In the genomic region with DNA sequence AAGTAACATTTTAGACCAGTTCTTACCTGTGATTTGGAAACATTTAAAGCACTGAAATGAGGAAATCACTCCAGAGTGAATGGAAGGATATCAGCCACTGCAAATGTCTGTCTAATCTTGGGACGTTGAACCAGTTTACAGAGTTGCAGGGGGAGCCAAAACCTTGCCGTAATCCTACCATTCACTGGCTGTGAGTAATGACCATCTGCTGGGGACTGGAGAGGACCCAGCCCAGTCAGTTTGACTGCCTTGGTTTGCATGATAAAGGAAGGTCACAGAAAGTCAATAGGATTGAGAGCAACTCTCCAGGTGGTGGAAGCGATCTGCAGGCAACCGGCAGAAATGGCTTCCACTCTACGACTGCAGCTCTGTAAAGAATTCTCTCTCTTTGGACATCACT, we compare ENCODE assay signal across 1 cellular context.
TF ChIP-seq lines count a peak whose summit lies in the region.

No MANE protein-coding gene starts in this region.

TF ChIP-seq in HepG2, 621 proteins besides CTCF, POLR2A, EP300 and RAD21 (continued from another document and continues in another):
- TF ChIP-seq HDAC1 (CRISPR knock-in tag; IDR thresholded peaks at IDR 0.05) (peak; percentile 59; the same call in 1 of the 2 replicates), CHCHD3 (CRISPR knock-in tag; IDR thresholded peaks at IDR 0.05) (no peak), ZFP90 (CRISPR knock-in tag; IDR thresholded peaks at IDR 0.05; ENCODE audit: borderline replicate concordance) (no peak), ZNF878 (CRISPR knock-in tag; IDR thresholded peaks at IDR 0.05) (no peak), ZNF160 (CRISPR knock-in tag; IDR thresholded peaks at IDR 0.05) (no peak), ZNF407 (CRISPR knock-in tag; IDR thresholded peaks at IDR 0.05; ENCODE audit: not compliant biosample characterization) (no peak), TEF (CRISPR knock-in tag; IDR thresholded peaks at IDR 0.05) (no peak), ZNF280D (CRISPR knock-in tag; IDR thresholded peaks at IDR 0.05) (0 out of 2 replicates have a peak, but pooled peaks have one; percentile 40), ZBTB38 (CRISPR knock-in tag; IDR thresholded peaks at IDR 0.05) (peak; percentile 87), ZNF576 (CRISPR knock-in tag; IDR thresholded peaks at IDR 0.05) (no peak), SMAD9 (CRISPR knock-in tag; IDR thresholded peaks at IDR 0.05) (no peak), RBFOX2 (IDR thresholded peaks at IDR 0.05; ENCODE audit: low read depth, low read length) (no peak), ZFP82 (CRISPR knock-in tag; IDR thresholded peaks at IDR 0.05; ENCODE audit: borderline replicate concordance) (no peak), ZUFSP (CRISPR knock-in tag; IDR thresholded peaks at IDR 0.05; ENCODE audit: borderline replicate concordance) (no peak), PREB (CRISPR knock-in tag; IDR thresholded peaks at IDR 0.05) (no peak), FOXK1 (CRISPR knock-in tag; IDR thresholded peaks at IDR 0.05; ENCODE audit: borderline replicate concordance, low read depth) (peak; percentile 19; the same call in 1 of the 2 replicates), ZNF570 (CRISPR knock-in tag; IDR thresholded peaks at IDR 0.05; ENCODE audit: borderline replicate concordance) (no peak), GTF3A (CRISPR knock-in tag; conservative IDR thresholded peaks at IDR 0.05) (no peak), ZNF33A (CRISPR knock-in tag; IDR thresholded peaks at IDR 0.05; ENCODE audit: borderline replicate concordance) (no peak), FOXK2 (IDR thresholded peaks at IDR 0.05) (no peak), ZNF333 (CRISPR knock-in tag; IDR thresholded peaks at IDR 0.05; ENCODE audit: borderline replicate concordance) (no peak), HIC2 (CRISPR knock-in tag; IDR thresholded peaks at IDR 0.05; ENCODE audit: low read depth) (no peak), SKI (IDR thresholded peaks at IDR 0.05; ENCODE audit: partially characterized antibody) (no peak), ZSCAN20 (CRISPR knock-in tag; IDR thresholded peaks at IDR 0.05; ENCODE audit: borderline replicate concordance) (no peak), ZNF121 (CRISPR knock-in tag; IDR thresholded peaks at IDR 0.05) (no peak), CCAR2 (optimal IDR thresholded peaks at IDR 0.05; ENCODE audit: low read depth, low read length) (no peak), ZNF577 (CRISPR knock-in tag; IDR thresholded peaks at IDR 0.05; ENCODE audit: borderline replicate concordance, low read depth) (no peak), ZKSCAN8 (CRISPR knock-in tag; IDR thresholded peaks at IDR 0.05; ENCODE audit: borderline replicate concordance) (0 out of 2 replicates have a peak, but pooled peaks have one; percentile 38), HNF1B (CRISPR knock-in tag; IDR thresholded peaks at IDR 0.05) (0 out of 2 replicates have a peak, but pooled peaks have one; percentile 32), LCORL (IDR thresholded peaks at IDR 0.05) (no peak), LCORL (CRISPR knock-in tag; IDR thresholded peaks at IDR 0.05) (no peak), ELF3 (CRISPR knock-in tag; IDR thresholded peaks at IDR 0.05) (peak; percentile 22; the same call in 1 of the 2 replicates), EHMT2 (IDR thresholded peaks at IDR 0.05; ENCODE audit: borderline replicate concordance, low read depth, low read length) (peak; percentile 25; the same call in 1 of the 2 replicates), HNF4A (CRISPR knock-in tag; IDR thresholded peaks at IDR 0.05) (peak; percentile 25)
- TF ChIP-seq, protein P1, sequence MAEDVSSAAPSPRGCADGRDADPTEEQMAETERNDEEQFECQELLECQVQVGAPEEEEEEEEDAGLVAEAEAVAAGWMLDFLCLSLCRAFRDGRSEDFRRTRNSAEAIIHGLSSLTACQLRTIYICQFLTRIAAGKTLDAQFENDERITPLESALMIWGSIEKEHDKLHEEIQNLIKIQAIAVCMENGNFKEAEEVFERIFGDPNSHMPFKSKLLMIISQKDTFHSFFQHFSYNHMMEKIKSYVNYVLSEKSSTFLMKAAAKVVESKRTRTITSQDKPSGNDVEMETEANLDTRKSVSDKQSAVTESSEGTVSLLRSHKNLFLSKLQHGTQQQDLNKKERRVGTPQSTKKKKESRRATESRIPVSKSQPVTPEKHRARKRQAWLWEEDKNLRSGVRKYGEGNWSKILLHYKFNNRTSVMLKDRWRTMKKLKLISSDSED (CRISPR knock-in tag; IDR thresholded peaks at IDR 0.05) = no peak
- TF ChIP-seq, protein P2, sequence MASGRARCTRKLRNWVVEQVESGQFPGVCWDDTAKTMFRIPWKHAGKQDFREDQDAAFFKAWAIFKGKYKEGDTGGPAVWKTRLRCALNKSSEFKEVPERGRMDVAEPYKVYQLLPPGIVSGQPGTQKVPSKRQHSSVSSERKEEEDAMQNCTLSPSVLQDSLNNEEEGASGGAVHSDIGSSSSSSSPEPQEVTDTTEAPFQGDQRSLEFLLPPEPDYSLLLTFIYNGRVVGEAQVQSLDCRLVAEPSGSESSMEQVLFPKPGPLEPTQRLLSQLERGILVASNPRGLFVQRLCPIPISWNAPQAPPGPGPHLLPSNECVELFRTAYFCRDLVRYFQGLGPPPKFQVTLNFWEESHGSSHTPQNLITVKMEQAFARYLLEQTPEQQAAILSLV (CRISPR knock-in tag; IDR thresholded peaks at IDR 0.05; ENCODE audit: borderline replicate concordance) = no peak
